In genomic region chr9:121852646-121853616, GRCh38 we compare ENCODE assay signal across 14 cellular contexts.
DNase-seq lines count a peak whose midpoint lies in the region; ATAC-seq and TF ChIP-seq lines count a peak whose summit lies in the region.
"Had no signal": no experiment of that assay in that cellular context is flagged by ENCODE, and none has a peak within 500 bp of the region (broad histone marks: within the 10 kb centered on the region; RNA-seq: fewer than 3 reads in every experiment).

No MANE protein-coding gene starts in this region.

- peaks cover 7% of the 10 kb centered on the region for H3K4me1 Mint-ChIP-seq in neural crest cell
- H3K4me1 Mint-ChIP-seq: stimulated activated naive CD8-positive, alpha-beta T cell treated with anti-CD3 and anti-CD28 coated beads, Interleukin-15, amount 100 ng/mL, for 72 hours had no signal

- H3K9me3 ChIP-seq in ascending aorta (peaks cover 0 to 11% of the 10 kb centered on the region in 2 donors), upper lobe of right lung (no peaks in the 10 kb centered on the region)

- H3K4me3 ChIP-seq in ascending aorta (peak overlapping the region in 1 of 2 donors; percentile 7), upper lobe of right lung (no peak overlapping the region)

- TF ChIP-seq CTCF in ascending aorta (IDR thresholded peaks at IDR 0.05) (no peak), neural crest cell (conservative IDR thresholded peaks at IDR 0.05) (no peak), upper lobe of right lung (IDR thresholded peaks at IDR 0.05) (no peak)

- peaks cover 6% of the 10 kb centered on the region for H3K27me3 Mint-ChIP-seq in neural crest cell (ENCODE audit: low read depth)
- H3K27me3 Mint-ChIP-seq: stimulated activated naive CD8-positive, alpha-beta T cell treated with anti-CD3 and anti-CD28 coated beads, Interleukin-15, amount 100 ng/mL, for 72 hours had no signal

- ATAC-seq in Right ventricle myocardium inferior (peak; percentile 73), upper lobe of right lung (no peak), HG03457 (IDR thresholded peaks at IDR 0.05; ENCODE audit: unreplicated experiment) (no peak)
- ATAC-seq: stimulated activated naive CD8-positive, alpha-beta T cell treated with anti-CD3 and anti-CD28 coated beads, Interleukin-15, amount 100 ng/mL, for 72 hours had no signal

- H3K36me3 Mint-ChIP-seq in neural crest cell (ENCODE audit: low read depth), result peaks cover 2% of the 10 kb centered on the region

- peak overlapping the region; percentile 67 for H3K27ac Mint-ChIP-seq in neural crest cell (ENCODE audit: unreplicated experiment)
- H3K27ac Mint-ChIP-seq: stimulated activated naive CD8-positive, alpha-beta T cell treated with anti-CD3 and anti-CD28 coated beads, Interleukin-15, amount 100 ng/mL, for 72 hours had no signal

- intact Hi-C loops in ascending aorta (cut with DNase I), result no loop called here
- intact Hi-C loops in Right ventricle myocardium inferior (cut with DNase I), result no loop called here
- intact Hi-C loops in upper lobe of right lung (cut with DNase I), result no loop called here

- H3K9me3 Mint-ChIP-seq in neural crest cell, result peaks cover 8% of the 10 kb centered on the region

- peak overlapping the region; percentile 63 to 75 for H3K27ac ChIP-seq in ascending aorta
- peak overlapping the region; percentile 17 for H3K27ac ChIP-seq in upper lobe of right lung

- H3K27me3 ChIP-seq in ascending aorta (no peaks in the 10 kb centered on the region), upper lobe of right lung (no peaks in the 10 kb centered on the region)

- no peak overlapping the region for H3K4me3 Mint-ChIP-seq in neural crest cell
- H3K4me3 Mint-ChIP-seq: stimulated activated naive CD8-positive, alpha-beta T cell treated with anti-CD3 and anti-CD28 coated beads, Interleukin-15, amount 100 ng/mL, for 72 hours had no signal

- H3K4me1 ChIP-seq in ascending aorta, result peaks cover 3 to 14% of the 10 kb centered on the region in 2 donors
- H3K4me1 ChIP-seq in upper lobe of right lung, result peaks cover 9% of the 10 kb centered on the region

- DNase-seq in ascending aorta (ENCODE audit: low spot score in 2 of 2), result peak in 1 of 2 donors; percentile 14
- no peak for DNase-seq in Right ventricle myocardium inferior (ENCODE audit: missing footprints)
- DNase-seq in neural crest cell (ENCODE audit: low read depth, low spot score), result no peak
- no peak for DNase-seq in upper lobe of right lung
- DNase-seq in activated CD4-positive, alpha-beta T cell treated with anti-CD3 and anti-CD28 coated beads, Interleukin-2, amount 50 U/mL, for 48 hours, result no peak
- no peak for DNase-seq in NCI-H1092 treated with DMSO at 0.1 percent for 48 hours (lab: John Stamatoyannopoulos, UW)
- DNase-seq: activated CD4-positive, CD25-positive, alpha-beta regulatory T cell treated with anti-CD3 and anti-CD28 coated beads, Interleukin-2, amount 50 U/mL, for 72 hours; activated naive CD4-positive, alpha-beta T cell; DMS 273 treated with DMSO at 0.1 percent for 48 hours; effector CD8-positive, alpha-beta T cell; NCI-H1417 treated with DMSO at 0.1 percent for 48 hours; NCI-H2227 treated with DMSO at 0.1 percent for 48 hours; stimulated activated naive CD8-positive, alpha-beta T cell treated with anti-CD3 and anti-CD28 coated beads, Interleukin-15, amount 100 ng/mL, for 72 hours had no signal

- H3K36me3 ChIP-seq in ascending aorta, result no peaks in the 10 kb centered on the region
- H3K36me3 ChIP-seq in upper lobe of right lung, result no peaks in the 10 kb centered on the region
